ENCODE assay signal across 26 cellular contexts in the genomic region with DNA sequence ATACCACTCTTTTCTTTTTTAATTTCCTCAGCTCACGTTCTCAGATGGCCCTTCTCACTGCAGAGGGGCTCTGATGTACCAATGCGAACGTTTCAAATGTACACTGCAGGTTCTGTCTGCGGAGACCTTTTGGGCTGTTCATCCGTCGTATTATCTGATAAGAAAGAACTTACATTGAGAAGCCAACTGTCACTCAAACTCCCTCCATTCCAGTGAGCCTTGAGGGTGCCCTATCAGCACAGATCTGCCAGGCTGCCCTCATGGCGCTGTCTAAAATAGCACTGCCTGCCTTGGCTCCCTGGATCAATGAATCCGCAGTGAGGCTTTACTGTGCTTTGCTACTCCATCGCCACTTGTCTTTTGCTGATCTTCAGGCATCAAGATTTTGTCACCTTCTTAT.
DNase-seq lines count a peak whose midpoint lies in the region; ATAC-seq, FAIRE-seq and TF ChIP-seq lines count a peak whose summit lies in the region.
"Had no signal": no experiment of that assay in that cellular context is flagged by ENCODE, and none has a peak within 500 bp of the region (broad histone marks: within the 10 kb centered on the region; RNA-seq: fewer than 3 reads in every experiment).

No MANE protein-coding gene starts in this region.

- H3K4me1 ChIP-seq in SK-N-SH (ENCODE audit: control insufficient read depth in 1 of 2, insufficient read depth in 2 of 2, low read depth in 1 of 2, low read length in 1 of 2) (peaks cover 0 to 3% of the 10 kb centered on the region in 2 experiments; a peak in 2 of 4 replicates), K562 (replicated peaks in 1 of 2; ENCODE audit: control insufficient read depth in 2 of 2, insufficient read depth in 2 of 2, low read length in 2 of 2) (no peaks in the 10 kb centered on the region; a peak in 1 of 5 replicates), H1 (replicated peaks in 1 of 4; ENCODE audit: control insufficient read depth in 3 of 4, insufficient read depth in 4 of 4, low read length in 3 of 4) (no peaks in the 10 kb centered on the region), ascending aorta (no peaks in the 10 kb centered on the region)
- H3K4me1 ChIP-seq: A549; BLaER1 treated with 17β-estradiol and CSF1 and Interleukin-3, amounts not matched to agents 10 nM and 100 nM had no signal

- H3K36me3 Mint-ChIP-seq in T-helper 2 cell treated with Interferon-gamma antibody and Interleukin-4, amounts not matched to agents 5 μg/mL and 100 μg/mL, for 36 hours (ENCODE audit: low read depth) = no peaks in the 10 kb centered on the region
- H3K36me3 Mint-ChIP-seq: CD8-positive, alpha-beta T cell had no signal

- no peak for TF ChIP-seq RAD21 in SK-N-SH (IDR thresholded peaks at IDR 0.05; ENCODE audit: low read length)
- no peak for TF ChIP-seq RAD21 in K562 (CRISPR knock-in tag; conservative IDR thresholded peaks at IDR 0.05 in 1 of 2, IDR thresholded peaks at IDR 0.05 in 1 of 2)
- no peak for TF ChIP-seq RAD21 in H1 (IDR thresholded peaks at IDR 0.05 in 1 of 2, conservative IDR thresholded peaks at IDR 0.05 in 1 of 2; ENCODE audit: low read depth in 2 of 2, low read length in 2 of 2)

- H4K91ac ChIP-seq in H1 (replicated peaks; ENCODE audit: insufficient read length, low read length) = no peak overlapping the region

- no peak overlapping the region for H3K14ac ChIP-seq in H1 (ENCODE audit: insufficient read length)

- H3K9me1 ChIP-seq in K562 (ENCODE audit: control insufficient read depth, insufficient read depth, low read length) = no peaks in the 10 kb centered on the region

- no peak overlapping the region for H4K8ac ChIP-seq in H1 (ENCODE audit: extremely low read depth, insufficient read depth, low read length)

- no peak overlapping the region for H3K27ac Mint-ChIP-seq in T-helper 2 cell treated with Interferon-gamma antibody and Interleukin-4, amounts not matched to agents 5 μg/mL and 100 μg/mL, for 36 hours
- H3K27ac Mint-ChIP-seq: B cell; CD4-positive, alpha-beta T cell; CD8-positive, alpha-beta T cell had no signal

- H2BK120ac ChIP-seq in H1 (replicated peaks; ENCODE audit: low read depth, low read length) = no peak overlapping the region

- intact Hi-C loops in K562 (cut with micrococcal nuclease) (no loop called here), ascending aorta (cut with DNase I) (no loop called here)

- H2BK20ac ChIP-seq in H1 (ENCODE audit: low read length) = no peak overlapping the region

- ATAC-seq in SK-N-SH treated with all-trans-retinoic acid at 6 μM for 48 hours (no peak), K562 (no peak)
- ATAC-seq: A549; CD8-positive, alpha-beta T cell; GM12878 had no signal

- H2BK5ac ChIP-seq in H1 (ENCODE audit: low read depth, low read length) = no peak overlapping the region

- H3K23me2 ChIP-seq in H1 (ENCODE audit: low read depth, low read length) = no peaks in the 10 kb centered on the region

- H4K20me1 ChIP-seq in SK-N-SH (ENCODE audit: insufficient read depth) = no peaks in the 10 kb centered on the region
- H4K20me1 ChIP-seq in K562 (replicated peaks; ENCODE audit: control insufficient read depth, insufficient read depth, low read length) = no peaks in the 10 kb centered on the region
- H4K20me1 ChIP-seq in H1 (replicated peaks in 1 of 2; ENCODE audit: control insufficient read depth in 1 of 2, insufficient read depth in 2 of 2, low read length in 2 of 2) = no peaks in the 10 kb centered on the region
- H4K20me1 ChIP-seq: BLaER1 treated with 17β-estradiol and CSF1 and Interleukin-3, amounts not matched to agents 10 nM and 100 nM had no signal

- no peaks in the 10 kb centered on the region for H3K27me3 Mint-ChIP-seq in T-helper 2 cell treated with Interferon-gamma antibody and Interleukin-4, amounts not matched to agents 5 μg/mL and 100 μg/mL, for 36 hours (ENCODE audit: low read depth)
- H3K27me3 Mint-ChIP-seq: CD4-positive, alpha-beta T cell had no signal

- H3K9me3 ChIP-seq in SK-N-SH = no peaks in the 10 kb centered on the region
- H3K9me3 ChIP-seq in K562 (replicated peaks; ENCODE audit: control insufficient read depth, insufficient read depth, low read depth, low read length) = no peaks in the 10 kb centered on the region
- no peaks in the 10 kb centered on the region for H3K9me3 ChIP-seq in H1 (ENCODE audit: insufficient read depth in 2 of 2, low read depth in 1 of 2, low read length in 1 of 2)
- no peaks in the 10 kb centered on the region for H3K9me3 ChIP-seq in ascending aorta
- H3K9me3 ChIP-seq: A549; BLaER1 treated with 17β-estradiol and CSF1 and Interleukin-3, amounts not matched to agents 10 nM and 100 nM; Caco-2 had no signal

- no peaks in the 10 kb centered on the region for H3F3A ChIP-seq in SK-N-SH (replicated peaks; ENCODE audit: insufficient read depth)

- TF ChIP-seq EP300 in SK-N-SH (IDR thresholded peaks at IDR 0.05; ENCODE audit: borderline replicate concordance in 1 of 2, low read depth in 1 of 2, low read length in 1 of 2) (no peak), K562 (IDR thresholded peaks at IDR 0.05; ENCODE audit: low read length) (no peak), H1 (IDR thresholded peaks at IDR 0.05; ENCODE audit: borderline replicate concordance in 1 of 2, low read depth in 2 of 2, low read length in 2 of 2) (no peak)

- no TSS peak for BruUV-seq in K562 (replicated peaks; lab: Mats Ljungman, UMichigan)

- FAIRE-seq in K562 (lab: Jason Lieb, UNC) = no peak
- FAIRE-seq in H1 (lab: Jason Lieb, UNC) = no peak
- FAIRE-seq: A549, D721Med, GM12878, GM12892, GM18507, GM19239 had no signal

- no peak for DNase-seq in SK-N-SH
- DNase-seq in K562 (ENCODE audit: extremely low read depth in 1 of 4, low spot score in 3 of 4) = no peak
- no peak for DNase-seq in H1 (ENCODE audit: low read depth in 1 of 2, low spot score in 2 of 2)
- DNase-seq in ascending aorta (ENCODE audit: low spot score in 2 of 2) = no peak
- no peak for DNase-seq in MV-4-11 (lab: John Stamatoyannopoulos, UW)
- no peak for DNase-seq in T-helper 2 cell treated with Interferon-gamma antibody and Interleukin-4, amounts not matched to agents 5 μg/mL and 100 μg/mL, for 36 hours (ENCODE audit: low spot score)
- DNase-seq: AML-193; Caco-2; Calu3; CD4-positive, alpha-beta T cell; CD8-positive, alpha-beta T cell; DMS79; DND-41; EL; GDM1 had no signal

- H3K9me2 ChIP-seq in SK-N-SH = no peaks in the 10 kb centered on the region

- no peak overlapping the region for H3K4me3 ChIP-seq in SK-N-SH (ENCODE audit: low read depth in 2 of 2, low read length in 1 of 2)
- no peak overlapping the region for H3K4me3 ChIP-seq in K562
- H3K4me3 ChIP-seq in H1 (ENCODE audit: extremely low read depth in 1 of 4, insufficient read depth in 2 of 4, low read depth in 3 of 4, low read length in 4 of 4) = no peak overlapping the region
- H3K4me3 ChIP-seq in ascending aorta = no peak overlapping the region
- H3K4me3 ChIP-seq: A549; BLaER1 treated with 17β-estradiol and CSF1 and Interleukin-3, amounts not matched to agents 10 nM and 100 nM; GM12878 had no signal

- no peak overlapping the region for H2BK15ac ChIP-seq in H1 (ENCODE audit: low read length)

- no peak overlapping the region for H4K5ac ChIP-seq in H1 (ENCODE audit: insufficient read length, low read depth, low read length)

- no peak overlapping the region for H3K27ac ChIP-seq in SK-N-SH (ENCODE audit: low read depth in 2 of 2, low read length in 1 of 2)
- H3K27ac ChIP-seq in K562 (ENCODE audit: extremely low read depth, low read depth, low read length) = no peak overlapping the region
- H3K27ac ChIP-seq in H1 (ENCODE audit: low read depth, low read length) = no peak overlapping the region
- H3K27ac ChIP-seq in ascending aorta = no peak overlapping the region
- H3K27ac ChIP-seq: 22Rv1; A549; BLaER1 treated with 17β-estradiol and CSF1 and Interleukin-3, amounts not matched to agents 10 nM and 100 nM; C4-2B had no signal

- no peak overlapping the region for H2AK5ac ChIP-seq in H1 (ENCODE audit: low read depth, low read length)

- H2AFZ ChIP-seq in SK-N-SH (ENCODE audit: low read depth) (no peak overlapping the region), K562 (ENCODE audit: low read depth, low read length) (no peak overlapping the region), H1 (ENCODE audit: low read length) (no peak overlapping the region; the same call in 1 of the 2 replicates)

- TF ChIP-seq POLR2A in K562 (conservative IDR thresholded peaks at IDR 0.05) (no peak), H1 (IDR thresholded peaks at IDR 0.05; ENCODE audit: control extremely low read depth in 1 of 2, low read depth in 2 of 2, low read length in 2 of 2) (no peak)

- H3K4me2 ChIP-seq in SK-N-SH (no peak overlapping the region), K562 (ENCODE audit: insufficient read depth, low read length) (no peak overlapping the region), H1 (ENCODE audit: insufficient read depth in 1 of 2, low read depth in 2 of 2, low read length in 2 of 2) (no peak overlapping the region)
- H3K4me2 ChIP-seq: A549; BLaER1 treated with 17β-estradiol and CSF1 and Interleukin-3, amounts not matched to agents 10 nM and 100 nM had no signal

- no peak overlapping the region for H3K18ac ChIP-seq in H1 (ENCODE audit: extremely low read depth, low read length)

- no peak overlapping the region for H3K56ac ChIP-seq in H1 (replicated peaks; ENCODE audit: insufficient read length, low read depth, low read length)

- in situ Hi-C loops in K562 (cut with MboI) = no loop called here

- H3K36me3 ChIP-seq in SK-N-SH (replicated peaks in 1 of 2; ENCODE audit: control insufficient read depth in 1 of 2, insufficient read depth in 2 of 2, low read length in 1 of 2) (no peaks in the 10 kb centered on the region), K562 (ENCODE audit: control insufficient read depth, insufficient read depth, low read length) (no peaks in the 10 kb centered on the region), H1 (ENCODE audit: control insufficient read depth in 2 of 4, insufficient read depth in 4 of 4, low read length in 3 of 4) (no peaks in the 10 kb centered on the region), ascending aorta (no peaks in the 10 kb centered on the region)
- H3K36me3 ChIP-seq: BLaER1 treated with 17β-estradiol and CSF1 and Interleukin-3, amounts not matched to agents 10 nM and 100 nM had no signal

- H3K4ac ChIP-seq in H1 (replicated peaks; ENCODE audit: insufficient read length, low read depth, low read length) = peak overlapping the region; percentile 91

- H3K79me1 ChIP-seq in H1 (ENCODE audit: low read depth, low read length) = no peaks in the 10 kb centered on the region

- H3K27me3 ChIP-seq in SK-N-SH (ENCODE audit: insufficient read depth) = no peaks in the 10 kb centered on the region
- H3K27me3 ChIP-seq in K562 (ENCODE audit: control insufficient read depth in 2 of 2, insufficient read depth in 2 of 2, low read length in 2 of 2) = no peaks in the 10 kb centered on the region
- H3K27me3 ChIP-seq in H1 (replicated peaks in 1 of 4; ENCODE audit: control insufficient read depth in 3 of 4, extremely low read depth in 1 of 4, insufficient read depth in 3 of 4, low read length in 3 of 4) = no peaks in the 10 kb centered on the region
- no peaks in the 10 kb centered on the region for H3K27me3 ChIP-seq in ascending aorta
- H3K27me3 ChIP-seq: BLaER1 treated with 17β-estradiol and CSF1 and Interleukin-3, amounts not matched to agents 10 nM and 100 nM had no signal

- 68% methylated on average over 9 of the region's 9 CpGs for WGBS in SK-N-SH (ENCODE audit: low lambda C conversion rate)
- whole genome bisulfite sequencing in K562 (ENCODE audit: insufficient coverage, low coverage, missing lambda C conversion rate) = 1% methylated on average over 9 of the region's 9 CpGs
- 81% methylated on average over 8 of the region's 9 CpGs; no CpG with 5 or more reads in 1 of the 2 experiments for WGBS in H1 (ENCODE audit: extremely low coverage in 1 of 2, insufficient coverage in 1 of 2, insufficient read length in 1 of 2, insufficient replicate concordance in 2 of 2, low coverage in 1 of 2, low lambda C conversion rate in 2 of 2, missing lambda C conversion rate in 1 of 2), 2 experiments

- TF ChIP-seq CTCF in SK-N-SH (IDR thresholded peaks at IDR 0.05) (no peak), K562 (IDR thresholded peaks at IDR 0.05 in 2 of 3, conservative IDR thresholded peaks at IDR 0.05 in 1 of 3; ENCODE audit: insufficient read depth in 2 of 3, low read depth in 1 of 3, low read length in 3 of 3) (no peak), H1 (IDR thresholded peaks at IDR 0.05; ENCODE audit: control extremely low read depth in 1 of 3, insufficient read depth in 1 of 3, low read depth in 1 of 3, low read length in 3 of 3) (no peak), ascending aorta (IDR thresholded peaks at IDR 0.05) (no peak)

- no peaks in the 10 kb centered on the region for H3K4me1 Mint-ChIP-seq in T-helper 2 cell treated with Interferon-gamma antibody and Interleukin-4, amounts not matched to agents 5 μg/mL and 100 μg/mL, for 36 hours (ENCODE audit: low read depth)
- H3K4me1 Mint-ChIP-seq: B cell had no signal

- POLR2A ChIA-PET in SK-N-SH (lab: Yijun Ruan, JAX) (no interaction called here), K562 (lab: Yijun Ruan, JAX) (no interaction called here), H1 (lab: Charles Lee; ENCODE audit: partially characterized antibody) (no interaction called here)

- no peaks in the 10 kb centered on the region for H3K79me2 ChIP-seq in SK-N-SH (ENCODE audit: insufficient read depth)
- H3K79me2 ChIP-seq in K562 (ENCODE audit: control insufficient read depth, insufficient read depth, low read length) = no peaks in the 10 kb centered on the region
- no peaks in the 10 kb centered on the region for H3K79me2 ChIP-seq in H1 (ENCODE audit: control insufficient read depth in 1 of 2, insufficient read depth in 2 of 2, low read length in 2 of 2)

- H3K9ac ChIP-seq in SK-N-SH = no peak overlapping the region
- H3K9ac ChIP-seq in K562 (ENCODE audit: insufficient read depth in 1 of 2, low read depth in 2 of 2, low read length in 2 of 2) = no peak overlapping the region
- no peak overlapping the region for H3K9ac ChIP-seq in H1 (replicated peaks in 1 of 4; ENCODE audit: extremely low read depth in 1 of 4, low read depth in 3 of 4, low read length in 3 of 4)
- H3K9ac ChIP-seq: BLaER1 treated with 17β-estradiol and CSF1 and Interleukin-3, amounts not matched to agents 10 nM and 100 nM had no signal

- H3K9me3 Mint-ChIP-seq in T-helper 2 cell treated with Interferon-gamma antibody and Interleukin-4, amounts not matched to agents 5 μg/mL and 100 μg/mL, for 36 hours = no peaks in the 10 kb centered on the region
- H3K9me3 Mint-ChIP-seq: CD4-positive, alpha-beta T cell; CD8-positive, alpha-beta T cell had no signal

- no peak overlapping the region for H3K23ac ChIP-seq in H1 (ENCODE audit: insufficient read length)

- CTCF ChIA-PET in SK-N-SH (lab: Yijun Ruan, JAX) = interaction anchor here (1.5 kb wide), 1 partner anchor 31 kb away, joined by 6 read pairs; no protein-coding TSS in a partner anchor
- CTCF ChIA-PET in K562 (lab: Yijun Ruan, JAX; ENCODE audit: low intra/inter-chr PET ratio) = no interaction called here
- CTCF ChIA-PET in H1 (lab: Charles Lee; ENCODE audit: partially characterized antibody) = no interaction called here

- H3K4me3 Mint-ChIP-seq in T-helper 2 cell treated with Interferon-gamma antibody and Interleukin-4, amounts not matched to agents 5 μg/mL and 100 μg/mL, for 36 hours = no peak overlapping the region
- H3K4me3 Mint-ChIP-seq: B cell; CD4-positive, alpha-beta T cell; CD8-positive, alpha-beta T cell had no signal

- H2BK12ac ChIP-seq in H1 (ENCODE audit: low read depth, low read length) = no peak overlapping the region
